ENCODE assay signal across 9 cellular contexts in genomic region chr3:43223670-43224364, GRCh38.
DNase-seq lines count a peak whose midpoint lies in the region; ATAC-seq and TF ChIP-seq lines count a peak whose summit lies in the region.
"Had no signal": no experiment of that assay in that cellular context is flagged by ENCODE, and none has a peak within 500 bp of the region (broad histone marks: within the 10 kb centered on the region; RNA-seq: fewer than 3 reads in every experiment).

No MANE protein-coding gene starts in this region.

- no peaks in the 10 kb centered on the region for H4K20me1 ChIP-seq in IMR-90 (ENCODE audit: insufficient read depth, low read length)

- H3K9ac ChIP-seq in IMR-90 (ENCODE audit: low read depth, low read length) (no peak overlapping the region), liver (ENCODE audit: low read depth in 1 of 2, low read length in 2 of 2) (peak overlapping the region in 1 of 2 donors; percentile 34)

- peaks cover 31% of the 10 kb centered on the region for H3K4me1 Mint-ChIP-seq in activated T-helper 17 cell treated with anti-CD3 and anti-CD28 coated beads, Interleukin-2, amount 50 U/mL, for 72 hours

- no peaks in the 10 kb centered on the region for H3K4me1 ChIP-seq in IMR-90 (ENCODE audit: control insufficient read depth, insufficient read depth, low read length)
- H3K4me1 ChIP-seq in liver (ENCODE audit: control insufficient read depth in 4 of 4, insufficient read depth in 4 of 4, low read length in 3 of 4), result peaks cover 0 to 8% (median 3%) of the 10 kb centered on the region in 4 donors

- in situ Hi-C loops in IMR-90 (cut with MboI; ENCODE audit: low sequenced_read_pairs) (no loop called here), astrocyte of the spinal cord (cut with HindIII; ENCODE audit: low sequenced_read_pairs) (no loop called here)

- H3K27me3 ChIP-seq in IMR-90 (ENCODE audit: control insufficient read depth, insufficient read depth, low read length), result peaks cover 6% of the 10 kb centered on the region; the same call in 1 of the 2 replicates
- H3K27me3 ChIP-seq in liver (ENCODE audit: control insufficient read depth in 4 of 4, insufficient read depth in 4 of 4, low read length in 3 of 4), result no peaks in the 10 kb centered on the region

- WGBS in IMR-90 (ENCODE audit: extremely low coverage in 2 of 2, insufficient read length in 1 of 2), 2 experiments, result no CpG with 5 or more reads among the region's 3 CpGs
- 53% methylated on average over 3 of the region's 3 CpGs for WGBS in liver

- H2AFZ ChIP-seq in IMR-90 (replicated peaks; ENCODE audit: low read length, poor library complexity), result no peak overlapping the region

- H3K4me3 Mint-ChIP-seq in activated T-helper 17 cell treated with anti-CD3 and anti-CD28 coated beads, Interleukin-2, amount 50 U/mL, for 72 hours, result no peak overlapping the region

- no peaks in the 10 kb centered on the region for H3K9me1 ChIP-seq in IMR-90 (ENCODE audit: insufficient read depth, low read length)

- H3K56ac ChIP-seq in IMR-90 (ENCODE audit: extremely low read depth, insufficient read depth, low read length), result no peak overlapping the region

- no peaks in the 10 kb centered on the region for H3K36me3 Mint-ChIP-seq in activated T-helper 17 cell treated with anti-CD3 and anti-CD28 coated beads, Interleukin-2, amount 50 U/mL, for 72 hours (ENCODE audit: low read depth)

- no peak overlapping the region for H3K4me2 ChIP-seq in IMR-90 (ENCODE audit: low read depth, low read length)

- H2BK20ac ChIP-seq in IMR-90 (ENCODE audit: low read depth, low read length), result no peak overlapping the region

- BruUV-seq in IMR-90 (replicated peaks; lab: Mats Ljungman, UMichigan), result no TSS peak

- no peak overlapping the region for H3K18ac ChIP-seq in IMR-90 (ENCODE audit: low read depth, low read length)

- dilution Hi-C loops in IMR-90 (cut with HindIII; ENCODE audit: low sequenced_read_pairs, unreplicated experiment), result no loop called here

- no peaks in the 10 kb centered on the region for H3K79me1 ChIP-seq in IMR-90 (ENCODE audit: low read depth in 1 of 2, low read length in 2 of 2)

- H2AK9ac ChIP-seq in IMR-90 (replicated peaks; ENCODE audit: low read depth, low read length, poor library complexity), result no peak overlapping the region

- peak; percentile 44 for TF ChIP-seq CTCF in C4-2B (conservative IDR thresholded peaks at IDR 0.05)
- peak; percentile 64 for TF ChIP-seq CTCF in IMR-90 (conservative IDR thresholded peaks at IDR 0.05; ENCODE audit: low read depth, low read length)
- peak; percentile 53 for TF ChIP-seq CTCF in astrocyte of the spinal cord (IDR thresholded peaks at IDR 0.05; ENCODE audit: low read depth, low read length)
- TF ChIP-seq CTCF in liver (IDR thresholded peaks at IDR 0.05; ENCODE audit: low read depth, low read length, missing input control), result peak; percentile 49

- H2BK5ac ChIP-seq in IMR-90 (ENCODE audit: low read depth, low read length, poor library complexity, severe bottlenecking), result no peak overlapping the region

- no peak overlapping the region for H3K4ac ChIP-seq in IMR-90 (ENCODE audit: low read depth, low read length)

- no peak overlapping the region for H4K5ac ChIP-seq in IMR-90 (ENCODE audit: low read depth, low read length)

- no peak overlapping the region for H2BK120ac ChIP-seq in IMR-90 (ENCODE audit: low read depth, low read length)

- intact Hi-C loops in IMR-90 (cut with micrococcal nuclease), result loop anchor here (2.0 to 10.0 kb wide), 5 partner anchors 279 to 973 kb away; partner anchors contain the start of genes ABHD5 and ANO10

- H3K9me3 ChIP-seq in IMR-90 (ENCODE audit: control insufficient read depth, insufficient read depth, low read length) (no peaks in the 10 kb centered on the region; the same call in 1 of the 2 replicates), liver (ENCODE audit: control insufficient read depth in 4 of 4, low read length in 3 of 4) (no peaks in the 10 kb centered on the region)

- H3K36me3 ChIP-seq in IMR-90 (ENCODE audit: control insufficient read depth, insufficient read depth, low read length) (no peaks in the 10 kb centered on the region), liver (ENCODE audit: control insufficient read depth in 4 of 4, insufficient read depth in 3 of 4, low read depth in 1 of 4, low read length in 3 of 4) (no peaks in the 10 kb centered on the region)

- no peaks in the 10 kb centered on the region for H3K27me3 Mint-ChIP-seq in activated T-helper 17 cell treated with anti-CD3 and anti-CD28 coated beads, Interleukin-2, amount 50 U/mL, for 72 hours

- H3K23ac ChIP-seq in IMR-90 (ENCODE audit: low read depth, low read length), result no peak overlapping the region

- H3K4me3 ChIP-seq in IMR-90 (ENCODE audit: insufficient read depth, low read depth, low read length) (no peak overlapping the region), astrocyte of the spinal cord (ENCODE audit: low read depth, low read length) (no peak overlapping the region), liver (ENCODE audit: low read depth in 1 of 3, low read length in 3 of 3) (no peak overlapping the region)

- TF ChIP-seq POLR2A in IMR-90 (IDR thresholded peaks at IDR 0.05; ENCODE audit: low read depth, low read length), result no peak

- no peak overlapping the region for H3K14ac ChIP-seq in IMR-90 (replicated peaks; ENCODE audit: low read depth, low read length)

- no peak overlapping the region for H4K8ac ChIP-seq in IMR-90 (ENCODE audit: low read depth in 2 of 2, low read length in 2 of 2)

- H3K9me3 Mint-ChIP-seq in activated T-helper 17 cell treated with anti-CD3 and anti-CD28 coated beads, Interleukin-2, amount 50 U/mL, for 72 hours, result peaks cover 12% of the 10 kb centered on the region

- TF ChIP-seq RAD21 in IMR-90 (IDR thresholded peaks at IDR 0.05; ENCODE audit: low read length) (peak; percentile 70), liver (IDR thresholded peaks at IDR 0.05) (peak; percentile 83 to 86)

- no peak overlapping the region for H2AK5ac ChIP-seq in IMR-90 (ENCODE audit: low read depth, low read length)

- ATAC-seq in IMR-90 (ENCODE audit: low read depth), result peak; percentile 27; the same call in 1 of the 2 replicates
- ATAC-seq in activated T-helper 17 cell treated with anti-CD3 and anti-CD28 coated beads, Interleukin-2, amount 50 U/mL, for 72 hours (replicated peaks), result no peak

- POLR2A ChIA-PET in IMR-90 (lab: Charles Lee; ENCODE audit: unreplicated experiment), result no interaction called here

- DNase-seq in IMR-90 (peak; percentile 27), astrocyte of the spinal cord (ENCODE audit: low read depth, low spot score) (peak; percentile 26), NCI-H748 (lab: John Stamatoyannopoulos, UW; ENCODE audit: unreplicated experiment) (no peak), NCI-H1694 treated with DMSO at 0.1 percent for 48 hours (lab: John Stamatoyannopoulos, UW) (no peak)
- DNase-seq in stimulated activated CD4-positive, alpha-beta T cell treated with anti-CD3 and anti-CD28 coated beads, Interleukin-2, amount 100 ng/mL, for 24 hours, result no peak
- DNase-seq: NCI-H510A treated with DMSO at 0.1 percent for 48 hours had no signal

- no peak overlapping the region for H2BK15ac ChIP-seq in IMR-90 (ENCODE audit: low read depth, low read length)

- CTCF ChIA-PET in IMR-90 (lab: Yijun Ruan, JAX), result interaction anchor here (0.6 to 1.3 kb wide), 9 partner anchors 9 to 279 kb away, joined by 3 to 6 read pairs (median 3); no protein-coding TSS in a partner anchor

- no peak overlapping the region for H3K27ac Mint-ChIP-seq in activated T-helper 17 cell treated with anti-CD3 and anti-CD28 coated beads, Interleukin-2, amount 50 U/mL, for 72 hours

- H3K27ac ChIP-seq in C4-2B (no peak overlapping the region), IMR-90 (ENCODE audit: insufficient read depth, low read length) (no peak overlapping the region), liver (ENCODE audit: low read depth in 1 of 2, low read length in 2 of 2) (no peak overlapping the region)

- H4K91ac ChIP-seq in IMR-90 (ENCODE audit: insufficient read depth, low read depth, low read length), result no peak overlapping the region

TF ChIP-seq in IMR-90, 13 proteins besides CTCF, POLR2A, EP300 and RAD21:
- no peak for TF ChIP-seq USF2 (IDR thresholded peaks at IDR 0.05; ENCODE audit: low read depth, low read length)
- TF ChIP-seq SMC3 (IDR thresholded peaks at IDR 0.05; ENCODE audit: low read depth, low read length), result peak; percentile 51
TF ChIP-seq in IMR-90: peak in this region for 1.

TF ChIP-seq in liver, 16 proteins besides CTCF, POLR2A, EP300 and RAD21:
- TF ChIP-seq HNF4A (conservative IDR thresholded peaks at IDR 0.05) (no peak), GABPA (IDR thresholded peaks at IDR 0.05 in 1 of 2, conservative IDR thresholded peaks at IDR 0.05 in 1 of 2) (no peak)

Comparison
In these comparisons a context has a peak if more than half of its experiments do, and no peak if none do; other contexts are left out.
1. DNase-seq: peak in IMR-90 (single experiment) and astrocyte of the spinal cord (single experiment); none in NCI-H748 (single experiment), NCI-H1694 treated with DMSO at 0.1 percent for 48 hours (single experiment) and stimulated activated CD4-positive, alpha-beta T cell treated with anti-CD3 and anti-CD28 coated beads, Interleukin-2, amount 100 ng/mL, for 24 hours (0 of 2).
2. Peak in every context shown above with its lines, with median percentiles within 50 percentile points of each other: CTCF ChIP-seq.